Comparison of ENCODE assay signal across 1 cellular context in the genomic region with DNA sequence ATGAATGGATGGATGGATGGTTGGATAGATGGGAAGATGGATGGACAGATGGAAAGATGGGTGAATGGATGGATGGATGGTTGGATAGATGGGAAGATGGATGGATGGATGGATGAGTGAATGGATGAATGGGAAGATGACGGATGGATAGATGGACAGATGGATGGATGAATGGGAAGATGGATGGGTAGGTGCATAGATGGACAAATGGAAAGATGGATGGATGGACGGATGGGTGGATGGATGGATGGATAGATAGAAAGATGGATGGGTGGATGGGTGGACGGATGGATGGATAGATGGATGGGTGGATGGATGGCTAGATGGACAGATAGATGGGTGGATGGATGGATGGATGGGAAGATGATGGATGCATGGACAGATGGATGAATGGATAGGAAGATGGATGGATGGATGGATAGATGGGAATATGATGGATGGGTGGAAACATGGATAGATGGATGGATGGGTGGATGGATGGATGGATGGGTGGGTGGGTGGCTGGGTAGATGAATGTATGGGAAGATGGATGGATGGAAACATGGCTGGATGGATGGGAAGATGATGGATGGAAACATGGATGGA.
TF ChIP-seq lines count a peak whose summit lies in the region.

No MANE protein-coding gene starts in this region.

TF ChIP-seq in HEK293, 187 proteins besides CTCF, POLR2A, EP300 and RAD21 (continued from another document):
- TF ChIP-seq ZNF157 (tag by site-specific recombination; IDR thresholded peaks at IDR 0.05), result 0 out of 2 replicates have a peak, but pooled peaks have one; percentile 27
- TF ChIP-seq ZNF280C (tag by site-specific recombination; IDR thresholded peaks at IDR 0.05), result peak; percentile 70; the same call in 1 of the 2 replicates
- TF ChIP-seq ZNF670 (tag by site-specific recombination; IDR thresholded peaks at IDR 0.05; ENCODE audit: low read depth), result 0 out of 2 replicates have a peak, but pooled peaks have one; percentile 45
- TF ChIP-seq ZBTB17 (tag by site-specific recombination; IDR thresholded peaks at IDR 0.05), result peak; percentile 98
- TF ChIP-seq, protein P1, sequence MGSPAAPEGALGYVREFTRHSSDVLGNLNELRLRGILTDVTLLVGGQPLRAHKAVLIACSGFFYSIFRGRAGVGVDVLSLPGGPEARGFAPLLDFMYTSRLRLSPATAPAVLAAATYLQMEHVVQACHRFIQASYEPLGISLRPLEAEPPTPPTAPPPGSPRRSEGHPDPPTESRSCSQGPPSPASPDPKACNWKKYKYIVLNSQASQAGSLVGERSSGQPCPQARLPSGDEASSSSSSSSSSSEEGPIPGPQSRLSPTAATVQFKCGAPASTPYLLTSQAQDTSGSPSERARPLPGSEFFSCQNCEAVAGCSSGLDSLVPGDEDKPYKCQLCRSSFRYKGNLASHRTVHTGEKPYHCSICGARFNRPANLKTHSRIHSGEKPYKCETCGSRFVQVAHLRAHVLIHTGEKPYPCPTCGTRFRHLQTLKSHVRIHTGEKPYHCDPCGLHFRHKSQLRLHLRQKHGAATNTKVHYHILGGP (tag by site-specific recombination; IDR thresholded peaks at IDR 0.05), result 0 out of 2 replicates have a peak, but pooled peaks have one; percentile 3
- TF ChIP-seq ZSCAN18 (tag by site-specific recombination; IDR thresholded peaks at IDR 0.05), result no peak
- TF ChIP-seq ZNF433 (tag by site-specific recombination; IDR thresholded peaks at IDR 0.05; ENCODE audit: low read depth), result no peak
- TF ChIP-seq ZNF366 (tag by site-specific recombination; conservative IDR thresholded peaks at IDR 0.05), result peak; percentile 100
- no peak for TF ChIP-seq ZNF311 (tag by site-specific recombination; IDR thresholded peaks at IDR 0.05; ENCODE audit: borderline replicate concordance)
- TF ChIP-seq, protein P2, sequence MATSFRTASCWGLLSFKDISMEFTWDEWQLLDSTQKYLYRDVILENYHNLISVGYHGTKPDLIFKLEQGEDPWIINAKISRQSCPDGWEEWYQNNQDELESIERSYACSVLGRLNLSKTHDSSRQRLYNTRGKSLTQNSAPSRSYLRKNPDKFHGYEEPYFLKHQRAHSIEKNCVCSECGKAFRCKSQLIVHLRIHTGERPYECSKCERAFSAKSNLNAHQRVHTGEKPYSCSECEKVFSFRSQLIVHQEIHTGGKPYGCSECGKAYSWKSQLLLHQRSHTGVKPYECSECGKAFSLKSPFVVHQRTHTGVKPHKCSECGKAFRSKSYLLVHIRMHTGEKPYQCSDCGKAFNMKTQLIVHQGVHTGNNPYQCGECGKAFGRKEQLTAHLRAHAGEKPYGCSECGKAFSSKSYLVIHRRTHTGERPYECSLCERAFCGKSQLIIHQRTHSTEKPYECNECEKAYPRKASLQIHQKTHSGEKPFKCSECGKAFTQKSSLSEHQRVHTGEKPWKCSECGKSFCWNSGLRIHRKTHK (tag by site-specific recombination; IDR thresholded peaks at IDR 0.05), result peak; percentile 22; the same call in 1 of the 2 replicates
- TF ChIP-seq ZNF785 (tag by site-specific recombination; IDR thresholded peaks at IDR 0.05), result peak; percentile 14; the same call in 1 of the 2 replicates
- 0 out of 2 replicates have a peak, but pooled peaks have one; percentile 12 for TF ChIP-seq ZNF530 (tag by site-specific recombination; IDR thresholded peaks at IDR 0.05; ENCODE audit: low read depth)
TF ChIP-seq in HEK293: peak in this region for 12.
